In the genomic region with DNA sequence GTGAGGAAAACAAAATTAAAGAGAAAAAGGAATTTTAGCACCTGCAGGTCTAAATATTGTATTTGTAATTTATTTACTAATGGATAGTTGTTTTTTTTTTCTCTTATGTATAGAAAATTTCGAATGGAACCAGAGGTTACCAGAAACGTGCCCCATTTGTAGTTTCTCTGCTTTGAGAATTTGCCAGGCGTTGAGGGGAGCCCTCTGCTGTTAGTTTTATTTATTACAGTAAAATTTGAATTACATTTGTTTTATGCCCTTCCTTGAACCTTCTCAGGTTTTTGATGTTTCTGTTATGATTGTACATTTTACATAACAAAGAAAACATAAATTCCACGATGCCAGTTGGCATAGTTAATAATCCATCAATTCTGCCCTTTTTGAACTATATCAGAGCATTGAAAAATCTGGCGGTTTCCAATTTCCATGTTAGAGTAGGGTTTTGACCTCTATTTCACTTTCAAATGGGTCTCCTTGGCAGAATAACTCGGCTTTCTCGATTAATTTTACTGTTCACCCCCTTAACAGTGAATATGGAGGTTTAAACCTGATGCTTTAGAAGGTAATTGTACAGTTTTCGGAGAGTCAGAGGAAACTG, we compare ENCODE assay signal across 8 cellular contexts. TPM values are rescaled to one million over a fixed set of nuclear protein-coding genes. Genes with fewer than 3 reads are reported as not detected.
A peak's percentile ranks its signal among the peaks of the same experiment; 100 is the strongest.
DNase-seq lines count a peak whose midpoint lies in the region; ATAC-seq, FAIRE-seq and TF ChIP-seq lines count a peak whose summit lies in the region.

No MANE protein-coding gene starts in this region.

- no peak overlapping the region for H3K27ac ChIP-seq in HL-60 (replicated peaks)

- FAIRE-seq in frontal cortex (lab: Jason Lieb, UNC), result peak; percentile 94

- H3K27me3 ChIP-seq in HL-60 (ENCODE audit: insufficient read depth, poor library complexity, severe bottlenecking), result no peaks in the 10 kb centered on the region

- H3K4me3 ChIP-seq in HL-60 (replicated peaks; ENCODE audit: insufficient read depth, low read length), result no peak overlapping the region

- ATAC-seq in HG03469 (IDR thresholded peaks at IDR 0.05; ENCODE audit: unreplicated experiment) (no peak), GM18505 (IDR thresholded peaks at IDR 0.05; ENCODE audit: unreplicated experiment) (no peak)

- DNase-seq in D341Med (ENCODE audit: low spot score), result peak; percentile 60
- peak in 1 of 2 experiments; percentile 1 for DNase-seq in HL-60 (ENCODE audit: low read depth in 1 of 2, low spot score in 1 of 2)
- DNase-seq in SHP77 (lab: John Stamatoyannopoulos, UW), result peak; percentile 20 to 21
- peak; percentile 8 to 35 for DNase-seq in frontal cortex (ENCODE audit: low spot score in 2 of 2)
- peak; percentile 74 for DNase-seq in superior temporal gyrus (ENCODE audit: extremely low spot score)
- DNase-seq in cerebellar nuclear complex (lab: John Stamatoyannopoulos, UW), result no peak

- TF ChIP-seq CTCF in HL-60 (IDR thresholded peaks at IDR 0.05; ENCODE audit: insufficient read depth, low read length), result peak; percentile 23

- no peak for TF ChIP-seq POLR2A in GM18505 (IDR thresholded peaks at IDR 0.05; ENCODE audit: borderline replicate concordance, extremely low read depth, insufficient read depth, insufficient read length)

RNA-seq across cellular contexts. Expression of a gene that starts 35.1 kb away (rescaled TPM):
- total RNA-seq in frontal cortex, result not detected

RNA-seq across cellular contexts. Expression of a gene that starts 57.7 kb away (rescaled TPM):
- 24.1 TPM for total RNA-seq in frontal cortex

Comparison
In these comparisons a context has a peak if more than half of its experiments do, and no peak if none do; other contexts are left out.
1. DNase-seq: peak in D341Med (single experiment), SHP77 (2 of 2), frontal cortex (2 of 2) and superior temporal gyrus (single experiment); none in cerebellar nuclear complex (0 of 2).